ENCODE assay signal across 13 cellular contexts in the genomic region with DNA sequence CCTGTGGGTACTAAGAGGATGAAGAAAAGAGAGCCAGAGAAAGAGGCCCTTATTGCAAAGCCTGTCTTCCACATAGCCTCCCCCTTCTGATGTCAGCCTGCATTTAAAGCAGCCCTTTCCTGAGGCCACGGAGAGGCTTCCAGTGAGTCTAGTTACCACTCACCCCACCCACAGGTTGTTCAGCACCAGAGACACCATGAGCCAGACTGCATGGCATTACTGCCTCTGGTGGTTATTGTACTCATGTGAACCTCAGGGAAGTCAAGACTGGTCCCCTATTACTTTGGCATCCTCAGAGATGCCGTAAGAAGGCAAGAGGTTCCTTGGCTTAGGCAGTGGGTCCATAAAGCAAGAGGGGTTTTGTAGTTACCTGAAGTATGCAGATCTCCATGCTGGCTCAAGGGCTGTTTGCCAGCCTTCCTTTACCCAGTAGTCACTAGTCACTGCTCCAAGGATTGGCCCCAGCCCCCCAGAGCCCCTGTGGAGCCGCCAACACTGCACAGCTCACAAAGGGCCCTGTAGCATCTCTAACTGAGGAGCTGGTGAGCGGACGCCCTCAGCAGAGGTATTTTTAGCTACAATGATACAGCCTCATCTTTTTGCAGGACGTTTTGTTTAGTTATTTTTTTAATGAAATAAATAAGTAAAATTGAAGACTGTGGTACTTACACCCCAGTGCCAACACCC. TPM values are rescaled to one million over a fixed set of nuclear protein-coding genes. Genes with fewer than 3 reads are reported as not detected.
DNase-seq lines count a peak whose midpoint lies in the region; ATAC-seq and TF ChIP-seq lines count a peak whose summit lies in the region.
"Had no signal": no experiment of that assay in that cellular context is flagged by ENCODE, and none has a peak within 500 bp of the region (broad histone marks: within the 10 kb centered on the region; RNA-seq: fewer than 3 reads in every experiment).

No MANE protein-coding gene starts in this region.

- peak; percentile 36 for ATAC-seq in foreskin keratinocyte
- ATAC-seq in gastrocnemius medialis = peak in 1 of 2 donors; percentile 60

- H3K9me3 ChIP-seq in gastrocnemius medialis = no peaks in the 10 kb centered on the region

- TF ChIP-seq POLR2A in gastrocnemius medialis (IDR thresholded peaks at IDR 0.05) = no peak

- H3K27me3 ChIP-seq in foreskin keratinocyte = no peaks in the 10 kb centered on the region
- H3K27me3 ChIP-seq in gastrocnemius medialis = no peaks in the 10 kb centered on the region

- H3K4me3 ChIP-seq in gastrocnemius medialis = no peak overlapping the region

- no peaks in the 10 kb centered on the region for H3K36me3 ChIP-seq in gastrocnemius medialis

- H3K4me1 ChIP-seq in foreskin keratinocyte (peaks cover 16% of the 10 kb centered on the region), gastrocnemius medialis (peaks cover 5 to 42% of the 10 kb centered on the region in 2 donors)

- peak; percentile 28 for TF ChIP-seq CTCF in foreskin keratinocyte (conservative IDR thresholded peaks at IDR 0.05)
- TF ChIP-seq CTCF in gastrocnemius medialis (IDR thresholded peaks at IDR 0.05 in 4 of 5, conservative IDR thresholded peaks at IDR 0.05 in 1 of 5) = no peak

- in situ Hi-C loops in SK-MEL-5 (cut with HindIII; ENCODE audit: low pct_unique_long_range_greater_than_20kb, low sequenced_read_pairs) = no loop called here
- in situ Hi-C loops in gastrocnemius medialis (cut with MboI; ENCODE audit: low sequenced_read_pairs in 4 of 4) = no loop called here

- DNase-seq in DMS 273 (lab: John Stamatoyannopoulos, UW; ENCODE audit: unreplicated experiment) (peak; percentile 42), DMS 273 treated with DMSO at 0.1 percent for 48 hours (lab: John Stamatoyannopoulos, UW) (no peak), SK-MEL-5 (ENCODE audit: low read depth, low spot score) (peak; percentile 65), foreskin keratinocyte (no peak), gastrocnemius medialis (no peak), NCI-H2107 treated with DMSO at 0.1 percent for 48 hours (lab: John Stamatoyannopoulos, UW; ENCODE audit: unreplicated experiment) (no peak), T-helper 1 cell (no peak)
- no peak for DNase-seq in stimulated activated CD4-positive, alpha-beta T cell treated with anti-CD3 and anti-CD28 coated beads, Interleukin-2, amount 100 ng/mL, for 24 hours
- DNase-seq: activated CD4-positive, alpha-beta T cell treated with anti-CD3 and anti-CD28 coated beads, Interleukin-2, amount 50 U/mL, for 4 hours; effector memory CD4-positive, alpha-beta T cell; midbrain; NCI-H748 treated with DMSO at 0.1 percent for 48 hours had no signal

- H3K27ac ChIP-seq in foreskin keratinocyte = no peak overlapping the region
- H3K27ac ChIP-seq in gastrocnemius medialis = peak overlapping the region in 3 of 4 donors; percentile 33 to 86 (median 52)
- H3K27ac ChIP-seq: 22Rv1 had no signal

- intact Hi-C loops in gastrocnemius medialis (cut with DNase I; ENCODE audit: low total_unique reads) = no loop called here

RNA-seq across cellular contexts. Expression of gene LRRC4, which starts 20.7 kb away (rescaled TPM):
- not detected in 2 replicates for total RNA-seq in SK-MEL-5 (2014; rRNA removed; shearing (Covaris generic))
- polyA plus RNA-seq in SK-MEL-5 (2015; cell fraction: cytosol; rRNA removed) = not detected in 2 replicates
- not detected in 2 replicates for polyA plus RNA-seq in SK-MEL-5 (2015; cell fraction: nucleus; rRNA removed)
- total RNA-seq in foreskin keratinocyte (0.07 and 0.35 TPM in 2 replicates), gastrocnemius medialis (1 to 10 TPM in 1 of 4 donors, under 1 TPM in 3; 0.29 to 4.3 (median 0.96) TPM)
- 0.04 and 0.08 TPM in 2 replicates for polyA plus RNA-seq in foreskin keratinocyte

Comparison
In these comparisons a context has a peak if more than half of its experiments do, and no peak if none do; other contexts are left out.
1. DNase-seq: peak in DMS 273 (single experiment) and SK-MEL-5 (single experiment); none in DMS 273 treated with DMSO at 0.1 percent for 48 hours (single experiment), foreskin keratinocyte (0 of 2), gastrocnemius medialis (0 of 2), NCI-H2107 treated with DMSO at 0.1 percent for 48 hours (single experiment), stimulated activated CD4-positive, alpha-beta T cell treated with anti-CD3 and anti-CD28 coated beads, Interleukin-2, amount 100 ng/mL, for 24 hours (0 of 2) and T-helper 1 cell (0 of 5).